ENCODE assay signal across 9 cellular contexts in genomic region chr2:233414777-233415570, GRCh38.
A peak's percentile ranks its signal among the peaks of the same experiment; 100 is the strongest.
DNase-seq lines count a peak whose midpoint lies in the region; ATAC-seq, FAIRE-seq and TF ChIP-seq lines count a peak whose summit lies in the region.
"Had no signal": no experiment of that assay in that cellular context is flagged by ENCODE, and none has a peak within 500 bp of the region (broad histone marks: within the 10 kb centered on the region; RNA-seq: fewer than 3 reads in every experiment).

No MANE protein-coding gene starts in this region.

- H3K4me3 ChIP-seq in right cardiac atrium (ENCODE audit: low read length): no peak overlapping the region

- ATAC-seq in activated CD8-positive, alpha-beta T cell treated with anti-CD3 and anti-CD28 coated beads for 36 hours: peak; percentile 57
- ATAC-seq in right cardiac atrium (peak in 1 of 2 donors; percentile 42), GM19351 (IDR thresholded peaks at IDR 0.05; ENCODE audit: unreplicated experiment) (no peak)
- no peak for ATAC-seq in stimulated activated memory B cell treated with anti-CD40 and anti-IgM and Interleukin-4, amounts not matched to agents 10 μg/mL and 1 μg/mL and 100 μg/mL, for 72 hours

- H3K27me3 ChIP-seq in right cardiac atrium (ENCODE audit: control insufficient read depth, insufficient read depth): no peaks in the 10 kb centered on the region

- CTCF ChIA-PET in activated CD8-positive, alpha-beta T cell treated with anti-CD3 and anti-CD28 coated beads for 36 hours (lab: Charles Lee): interaction anchor here (0.9 to 15.4 kb wide), 6 partner anchors 11 to 59 kb away, joined by 3 to 183 read pairs (median 6); no protein-coding TSS in a partner anchor

- no peak for FAIRE-seq in GM19239 (lab: Jason Lieb, UNC)

- H3K27ac Mint-ChIP-seq in activated CD8-positive, alpha-beta T cell treated with anti-CD3 and anti-CD28 coated beads for 36 hours: peak overlapping the region; percentile 88
- peak overlapping the region; percentile 88 for H3K27ac Mint-ChIP-seq in stimulated activated memory B cell treated with anti-CD40 and anti-IgM and Interleukin-4, amounts not matched to agents 10 μg/mL and 1 μg/mL and 100 μg/mL, for 72 hours

- POLR2A ChIA-PET in activated CD8-positive, alpha-beta T cell treated with anti-CD3 and anti-CD28 coated beads for 36 hours (lab: Charles Lee): interaction anchor here (0.7 to 1.8 kb wide), 10 partner anchors 11 to 449 kb away, joined by 3 to 5 read pairs (median 3); partner anchors contain the start of gene DGKD

- H3K9me3 ChIP-seq in right cardiac atrium (ENCODE audit: control insufficient read depth, low read length): no peaks in the 10 kb centered on the region

- peaks cover 21% of the 10 kb centered on the region for H3K9me3 Mint-ChIP-seq in activated CD8-positive, alpha-beta T cell treated with anti-CD3 and anti-CD28 coated beads for 36 hours
- peaks cover 2% of the 10 kb centered on the region for H3K9me3 Mint-ChIP-seq in stimulated activated memory B cell treated with anti-CD40 and anti-IgM and Interleukin-4, amounts not matched to agents 10 μg/mL and 1 μg/mL and 100 μg/mL, for 72 hours

- H3K4me1 Mint-ChIP-seq in activated CD8-positive, alpha-beta T cell treated with anti-CD3 and anti-CD28 coated beads for 36 hours (ENCODE audit: low read depth): peaks cover 87% of the 10 kb centered on the region
- peaks cover 75% of the 10 kb centered on the region for H3K4me1 Mint-ChIP-seq in stimulated activated memory B cell treated with anti-CD40 and anti-IgM and Interleukin-4, amounts not matched to agents 10 μg/mL and 1 μg/mL and 100 μg/mL, for 72 hours

- H3K27me3 Mint-ChIP-seq in activated CD8-positive, alpha-beta T cell treated with anti-CD3 and anti-CD28 coated beads for 36 hours: no peaks in the 10 kb centered on the region
- no peaks in the 10 kb centered on the region for H3K27me3 Mint-ChIP-seq in stimulated activated memory B cell treated with anti-CD40 and anti-IgM and Interleukin-4, amounts not matched to agents 10 μg/mL and 1 μg/mL and 100 μg/mL, for 72 hours

- H3K36me3 Mint-ChIP-seq in activated CD8-positive, alpha-beta T cell treated with anti-CD3 and anti-CD28 coated beads for 36 hours (ENCODE audit: low read depth): peaks cover 61% of the 10 kb centered on the region
- H3K36me3 Mint-ChIP-seq in stimulated activated memory B cell treated with anti-CD40 and anti-IgM and Interleukin-4, amounts not matched to agents 10 μg/mL and 1 μg/mL and 100 μg/mL, for 72 hours: peaks cover 42% of the 10 kb centered on the region

- WGBS in right cardiac atrium: 89% methylated on average over 5 of the region's 5 CpGs

- peaks cover 10% of the 10 kb centered on the region for H3K4me1 ChIP-seq in right cardiac atrium (ENCODE audit: control insufficient read depth, insufficient read depth, low read length)

- peak overlapping the region; percentile 65 for H3K27ac ChIP-seq in right cardiac atrium (ENCODE audit: low read length)

- peak in 39 of 76 experiments; percentile 4 to 60 (median 28) for DNase-seq in HUDEP-2 (lab: John Stamatoyannopoulos, UW; ENCODE audit: unreplicated experiment in 76 of 76)
- peak; percentile 81 for DNase-seq in activated CD8-positive, alpha-beta T cell treated with anti-CD3 and anti-CD28 coated beads for 36 hours
- peak in 1 of 3 donors; percentile 60 for DNase-seq in right cardiac atrium
- DNase-seq in NCI-H2171 treated with DMSO at 0.1 percent for 48 hours (lab: John Stamatoyannopoulos, UW): no peak
- DNase-seq in GM19239 (ENCODE audit: insufficient read length, low spot score): no peak
- DNase-seq in NCI-H748 treated with DMSO at 0.1 percent for 48 hours (lab: John Stamatoyannopoulos, UW): no peak
- DNase-seq: H7 had no signal

- no peak overlapping the region for H3K4me3 Mint-ChIP-seq in activated CD8-positive, alpha-beta T cell treated with anti-CD3 and anti-CD28 coated beads for 36 hours
- no peak overlapping the region for H3K4me3 Mint-ChIP-seq in stimulated activated memory B cell treated with anti-CD40 and anti-IgM and Interleukin-4, amounts not matched to agents 10 μg/mL and 1 μg/mL and 100 μg/mL, for 72 hours

- no peak for TF ChIP-seq CTCF in activated CD8-positive, alpha-beta T cell treated with anti-CD3 and anti-CD28 coated beads for 36 hours (IDR thresholded peaks at IDR 0.05)

- intact Hi-C loops in activated CD8-positive, alpha-beta T cell treated with anti-CD3 and anti-CD28 coated beads for 36 hours (cut with micrococcal nuclease): no loop called here
- intact Hi-C loops in right cardiac atrium (cut with DNase I): no loop called here

Comparison
In these comparisons a context has a peak if more than half of its experiments do, and no peak if none do; other contexts are left out.
1. DNase-seq: peak in HUDEP-2 (39 of 76) and activated CD8-positive, alpha-beta T cell treated with anti-CD3 and anti-CD28 coated beads for 36 hours (single experiment); none in NCI-H2171 treated with DMSO at 0.1 percent for 48 hours (single experiment), GM19239 (single experiment) and NCI-H748 treated with DMSO at 0.1 percent for 48 hours (single experiment).